ENCODE assay signal across 8 cellular contexts in genomic region chr2:239264838-239265651, GRCh38.
DNase-seq lines count a peak whose midpoint lies in the region; ATAC-seq lines count a peak whose summit lies in the region.

No MANE protein-coding gene starts in this region.

- peaks cover 9% of the 10 kb centered on the region for H3K27me3 Mint-ChIP-seq in activated naive CD8-positive, alpha-beta T cell treated with anti-CD3 and anti-CD28 coated beads, Interleukin-2, amount 50 U/mL, for 24 hours

- peak; percentile 62 for ATAC-seq in activated naive CD8-positive, alpha-beta T cell treated with anti-CD3 and anti-CD28 coated beads, Interleukin-2, amount 50 U/mL, for 24 hours
- no peak for ATAC-seq in GM18873 (IDR thresholded peaks at IDR 0.05; ENCODE audit: low FRiP score, unreplicated experiment)

- H3K27ac Mint-ChIP-seq in activated naive CD8-positive, alpha-beta T cell treated with anti-CD3 and anti-CD28 coated beads, Interleukin-2, amount 50 U/mL, for 24 hours, result peak overlapping the region; percentile 82

- peaks cover 5% of the 10 kb centered on the region for H3K36me3 Mint-ChIP-seq in activated naive CD8-positive, alpha-beta T cell treated with anti-CD3 and anti-CD28 coated beads, Interleukin-2, amount 50 U/mL, for 24 hours (ENCODE audit: low read depth)

- peak overlapping the region; percentile 30 for H3K27ac ChIP-seq in iPS-20b (ENCODE audit: low read length)

- no peaks in the 10 kb centered on the region for H3K9me3 ChIP-seq in iPS-20b (ENCODE audit: insufficient read depth, low read depth, low read length)

- peaks cover 84% of the 10 kb centered on the region for H3K4me1 Mint-ChIP-seq in activated naive CD8-positive, alpha-beta T cell treated with anti-CD3 and anti-CD28 coated beads, Interleukin-2, amount 50 U/mL, for 24 hours

- peaks cover 21% of the 10 kb centered on the region; the same call in 1 of the 2 replicates for H3K4me1 ChIP-seq in iPS-20b (ENCODE audit: insufficient read depth, low read length)

- DNase-seq in NCI-H345 (lab: John Stamatoyannopoulos, UW), result peak; percentile 21
- no peak for DNase-seq in NCI-H345 treated with DMSO at 0.1 percent for 48 hours (lab: John Stamatoyannopoulos, UW; ENCODE audit: unreplicated experiment)
- DNase-seq in RPMI7951 (ENCODE audit: low read depth), result peak; percentile 85
- DNase-seq in activated naive CD8-positive, alpha-beta T cell treated with anti-CD3 and anti-CD28 coated beads, Interleukin-2, amount 50 U/mL, for 24 hours, result peak; percentile 60
- DNase-seq in stimulated activated CD8-positive, alpha-beta memory T cell treated with anti-CD3 and anti-CD28 coated beads, Interleukin-2, amount 100 ng/mL, for 1 hour (ENCODE audit: low read depth in 2 of 2), result peak; percentile 37 to 42
- DNase-seq in NCI-H2081 (lab: John Stamatoyannopoulos, UW), result no peak

- no peaks in the 10 kb centered on the region for H3K27me3 ChIP-seq in iPS-20b (ENCODE audit: insufficient read depth, low read length)

- H3K9ac ChIP-seq in iPS-20b (ENCODE audit: low read depth, low read length), result no peak overlapping the region

- H3K4me3 ChIP-seq in iPS-20b (ENCODE audit: low read length), result no peak overlapping the region

- no peaks in the 10 kb centered on the region for H3K9me3 Mint-ChIP-seq in activated naive CD8-positive, alpha-beta T cell treated with anti-CD3 and anti-CD28 coated beads, Interleukin-2, amount 50 U/mL, for 24 hours

- H3K36me3 ChIP-seq in iPS-20b (ENCODE audit: insufficient read depth, low read depth, low read length), result no peaks in the 10 kb centered on the region

- H3K4me3 Mint-ChIP-seq in activated naive CD8-positive, alpha-beta T cell treated with anti-CD3 and anti-CD28 coated beads, Interleukin-2, amount 50 U/mL, for 24 hours, result peak overlapping the region; percentile 70

Comparison
In these comparisons a context has a peak if more than half of its experiments do, and no peak if none do; other contexts are left out.
1. DNase-seq: peak in NCI-H345 (single experiment), RPMI7951 (single experiment), activated naive CD8-positive, alpha-beta T cell treated with anti-CD3 and anti-CD28 coated beads, Interleukin-2, amount 50 U/mL, for 24 hours (single experiment) and stimulated activated CD8-positive, alpha-beta memory T cell treated with anti-CD3 and anti-CD28 coated beads, Interleukin-2, amount 100 ng/mL, for 1 hour (2 of 2); none in NCI-H345 treated with DMSO at 0.1 percent for 48 hours (single experiment) and NCI-H2081 (0 of 2).